Comparison of ENCODE assay signal across 1 cellular context in the genomic region with DNA sequence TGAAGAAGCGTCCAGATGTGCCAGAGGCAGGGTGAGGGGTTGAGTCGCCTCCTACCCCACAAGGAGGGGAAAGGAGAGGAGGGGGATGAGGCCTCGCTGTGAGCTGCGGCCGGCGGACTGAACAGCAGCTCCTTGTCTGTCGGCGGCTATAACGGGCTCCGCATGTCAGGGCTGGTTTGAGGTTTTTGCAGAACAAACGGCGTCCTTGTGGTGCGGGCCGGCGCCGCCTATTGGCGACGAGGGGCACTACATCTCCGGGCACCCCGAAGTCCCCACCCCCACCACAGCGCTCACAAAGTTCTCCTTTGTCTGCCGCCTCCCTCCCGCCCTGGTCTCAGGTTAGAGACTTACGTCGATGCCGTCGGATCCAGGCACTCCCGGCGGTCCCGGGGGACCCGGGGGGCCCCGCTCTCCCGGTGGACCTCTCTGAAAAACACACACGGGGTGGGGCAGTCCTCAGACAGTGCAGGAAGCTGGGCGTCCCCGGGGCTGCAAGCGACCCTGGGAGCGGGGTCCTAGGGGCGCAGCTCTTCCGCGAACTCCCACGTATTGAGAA.
A peak's percentile ranks its signal among the peaks of the same experiment; 100 is the strongest.
TF ChIP-seq lines count a peak whose summit lies in the region.

No MANE protein-coding gene starts in this region.

TF ChIP-seq in K562, 482 proteins besides CTCF, POLR2A, EP300 and RAD21 (continued from another document and continues in another):
- TF ChIP-seq, protein P1, sequence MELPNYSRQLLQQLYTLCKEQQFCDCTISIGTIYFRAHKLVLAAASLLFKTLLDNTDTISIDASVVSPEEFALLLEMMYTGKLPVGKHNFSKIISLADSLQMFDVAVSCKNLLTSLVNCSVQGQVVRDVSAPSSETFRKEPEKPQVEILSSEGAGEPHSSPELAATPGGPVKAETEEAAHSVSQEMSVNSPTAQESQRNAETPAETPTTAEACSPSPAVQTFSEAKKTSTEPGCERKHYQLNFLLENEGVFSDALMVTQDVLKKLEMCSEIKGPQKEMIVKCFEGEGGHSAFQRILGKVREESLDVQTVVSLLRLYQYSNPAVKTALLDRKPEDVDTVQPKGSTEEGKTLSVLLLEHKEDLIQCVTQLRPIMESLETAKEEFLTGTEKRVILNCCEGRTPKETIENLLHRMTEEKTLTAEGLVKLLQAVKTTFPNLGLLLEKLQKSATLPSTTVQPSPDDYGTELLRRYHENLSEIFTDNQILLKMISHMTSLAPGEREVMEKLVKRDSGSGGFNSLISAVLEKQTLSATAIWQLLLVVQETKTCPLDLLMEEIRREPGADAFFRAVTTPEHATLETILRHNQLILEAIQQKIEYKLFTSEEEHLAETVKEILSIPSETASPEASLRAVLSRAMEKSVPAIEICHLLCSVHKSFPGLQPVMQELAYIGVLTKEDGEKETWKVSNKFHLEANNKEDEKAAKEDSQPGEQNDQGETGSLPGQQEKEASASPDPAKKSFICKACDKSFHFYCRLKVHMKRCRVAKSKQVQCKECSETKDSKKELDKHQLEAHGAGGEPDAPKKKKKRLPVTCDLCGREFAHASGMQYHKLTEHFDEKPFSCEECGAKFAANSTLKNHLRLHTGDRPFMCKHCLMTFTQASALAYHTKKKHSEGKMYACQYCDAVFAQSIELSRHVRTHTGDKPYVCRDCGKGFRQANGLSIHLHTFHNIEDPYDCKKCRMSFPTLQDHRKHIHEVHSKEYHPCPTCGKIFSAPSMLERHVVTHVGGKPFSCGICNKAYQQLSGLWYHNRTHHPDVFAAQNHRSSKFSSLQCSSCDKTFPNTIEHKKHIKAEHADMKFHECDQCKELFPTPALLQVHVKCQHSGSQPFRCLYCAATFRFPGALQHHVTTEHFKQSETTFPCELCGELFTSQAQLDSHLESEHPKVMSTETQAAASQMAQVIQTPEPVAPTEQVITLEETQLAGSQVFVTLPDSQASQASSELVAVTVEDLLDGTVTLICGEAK (IDR thresholded peaks at IDR 0.05): no peak
- TF ChIP-seq, protein P1 (CRISPR knock-in tag; IDR thresholded peaks at IDR 0.05): no peak
- TF ChIP-seq ETV5 (CRISPR knock-in tag; IDR thresholded peaks at IDR 0.05; ENCODE audit: low read depth): no peak; the same call in 1 of the 2 replicates
- no peak for TF ChIP-seq ZNF561 (CRISPR knock-in tag; conservative IDR thresholded peaks at IDR 0.05)
- no peak for TF ChIP-seq ZC3H8 (IDR thresholded peaks at IDR 0.05)
- peak; percentile 41 to 53; a peak in 2 of 4 replicates for TF ChIP-seq NRF1 (conservative IDR thresholded peaks at IDR 0.05 in 1 of 2, IDR thresholded peaks at IDR 0.05 in 1 of 2)
- TF ChIP-seq IFI16 (CRISPR knock-in tag; IDR thresholded peaks at IDR 0.05): no peak
- TF ChIP-seq TCF7L2 (IDR thresholded peaks at IDR 0.05; ENCODE audit: low read depth, low read length): no peak
- no peak for TF ChIP-seq ZZZ3 (IDR thresholded peaks at IDR 0.05)
- no peak for TF ChIP-seq SIRT6 (IDR thresholded peaks at IDR 0.05; ENCODE audit: low read depth, low read length)
- TF ChIP-seq BCL6 (CRISPR knock-in tag; IDR thresholded peaks at IDR 0.05): no peak
- 0 out of 4 replicates have a peak, but pooled peaks of 1 of the 2 experiments have one; percentile 67 for TF ChIP-seq NONO (IDR thresholded peaks at IDR 0.05; ENCODE audit: low read depth in 2 of 2, low read length in 1 of 2)
- TF ChIP-seq JUN (IDR thresholded peaks at IDR 0.05; ENCODE audit: borderline replicate concordance, low read depth, low read length): no peak
- TF ChIP-seq JUN (CRISPR knock-in tag; IDR thresholded peaks at IDR 0.05; ENCODE audit: borderline replicate concordance): no peak
- TF ChIP-seq ZNF76 (CRISPR knock-in tag; IDR thresholded peaks at IDR 0.05; ENCODE audit: borderline replicate concordance): no peak
- TF ChIP-seq HNRNPUL1 (IDR thresholded peaks at IDR 0.05; ENCODE audit: low read length): no peak
- TF ChIP-seq HDAC8 (tag; IDR thresholded peaks at IDR 0.05): no peak
- no peak for TF ChIP-seq KHSRP (IDR thresholded peaks at IDR 0.05)
- TF ChIP-seq MCM2 (IDR thresholded peaks at IDR 0.05; ENCODE audit: low read depth): no peak
- TF ChIP-seq CLOCK (CRISPR knock-in tag; IDR thresholded peaks at IDR 0.05; ENCODE audit: borderline replicate concordance): no peak
- TF ChIP-seq PHTF2 (CRISPR knock-in tag; IDR thresholded peaks at IDR 0.05): no peak
- TF ChIP-seq HMG20B (CRISPR knock-in tag; IDR thresholded peaks at IDR 0.05): no peak
- TF ChIP-seq ZNF165 (CRISPR knock-in tag; IDR thresholded peaks at IDR 0.05; ENCODE audit: borderline replicate concordance): no peak
- TF ChIP-seq, protein P2, sequence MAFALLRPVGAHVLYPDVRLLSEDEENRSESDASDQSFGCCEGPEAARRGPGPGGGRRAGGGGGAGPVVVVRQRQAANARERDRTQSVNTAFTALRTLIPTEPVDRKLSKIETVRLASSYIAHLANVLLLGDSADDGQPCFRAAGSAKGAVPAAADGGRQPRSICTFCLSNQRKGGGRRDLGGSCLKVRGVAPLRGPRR (CRISPR knock-in tag; IDR thresholded peaks at IDR 0.05): no peak
- TF ChIP-seq CSDE1 (IDR thresholded peaks at IDR 0.05): no peak
- peak; percentile 28; the same call in 1 of the 2 replicates for TF ChIP-seq ZBTB33 (CRISPR knock-in tag; IDR thresholded peaks at IDR 0.05)
- no peak for TF ChIP-seq ZNF436 (CRISPR knock-in tag; IDR thresholded peaks at IDR 0.05)
- no peak for TF ChIP-seq ZBTB2 (IDR thresholded peaks at IDR 0.05)
- no peak for TF ChIP-seq RNF219 (CRISPR knock-in tag; IDR thresholded peaks at IDR 0.05)
- 0 out of 2 replicates have a peak, but pooled peaks have one; percentile 51 for TF ChIP-seq CTBP1 (IDR thresholded peaks at IDR 0.05; ENCODE audit: borderline replicate concordance)
- TF ChIP-seq MIER1 (IDR thresholded peaks at IDR 0.05; ENCODE audit: low read depth): no peak
- TF ChIP-seq RHOXF2B (CRISPR knock-in tag; conservative IDR thresholded peaks at IDR 0.05): no peak
- TF ChIP-seq HDAC6 (IDR thresholded peaks at IDR 0.05; ENCODE audit: low read depth, low read length): no peak
- TF ChIP-seq CBX1 (IDR thresholded peaks at IDR 0.05; ENCODE audit: low read depth): no peak
- TF ChIP-seq SRSF7 (optimal IDR thresholded peaks at IDR 0.05; ENCODE audit: low read depth, low read length): no peak
- TF ChIP-seq XRCC4 (IDR thresholded peaks at IDR 0.05; ENCODE audit: extremely low read depth, insufficient read depth, insufficient read length): no peak
- peak; percentile 25; the same call in 1 of the 2 replicates for TF ChIP-seq ZBTB1 (CRISPR knock-in tag; IDR thresholded peaks at IDR 0.05; ENCODE audit: borderline replicate concordance, low read depth)
- TF ChIP-seq, protein P3, sequence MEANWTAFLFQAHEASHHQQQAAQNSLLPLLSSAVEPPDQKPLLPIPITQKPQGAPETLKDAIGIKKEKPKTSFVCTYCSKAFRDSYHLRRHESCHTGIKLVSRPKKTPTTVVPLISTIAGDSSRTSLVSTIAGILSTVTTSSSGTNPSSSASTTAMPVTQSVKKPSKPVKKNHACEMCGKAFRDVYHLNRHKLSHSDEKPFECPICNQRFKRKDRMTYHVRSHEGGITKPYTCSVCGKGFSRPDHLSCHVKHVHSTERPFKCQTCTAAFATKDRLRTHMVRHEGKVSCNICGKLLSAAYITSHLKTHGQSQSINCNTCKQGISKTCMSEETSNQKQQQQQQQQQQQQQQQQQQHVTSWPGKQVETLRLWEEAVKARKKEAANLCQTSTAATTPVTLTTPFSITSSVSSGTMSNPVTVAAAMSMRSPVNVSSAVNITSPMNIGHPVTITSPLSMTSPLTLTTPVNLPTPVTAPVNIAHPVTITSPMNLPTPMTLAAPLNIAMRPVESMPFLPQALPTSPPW (CRISPR knock-in tag; IDR thresholded peaks at IDR 0.05): peak; percentile 56
- TF ChIP-seq ZFX (CRISPR knock-in tag; IDR thresholded peaks at IDR 0.05): peak; percentile 44
- no peak for TF ChIP-seq ZNF263 (CRISPR knock-in tag; IDR thresholded peaks at IDR 0.05; ENCODE audit: borderline replicate concordance)
- TF ChIP-seq C11orf30 (IDR thresholded peaks at IDR 0.05; ENCODE audit: low read depth): no peak
- no peak for TF ChIP-seq RBM34 (IDR thresholded peaks at IDR 0.05; ENCODE audit: borderline replicate concordance, insufficient read depth, low read length)
- no peak for TF ChIP-seq USF1 (CRISPR knock-in tag; IDR thresholded peaks at IDR 0.05)
